ENCODE assay signal across 24 cellular contexts in the genomic region with DNA sequence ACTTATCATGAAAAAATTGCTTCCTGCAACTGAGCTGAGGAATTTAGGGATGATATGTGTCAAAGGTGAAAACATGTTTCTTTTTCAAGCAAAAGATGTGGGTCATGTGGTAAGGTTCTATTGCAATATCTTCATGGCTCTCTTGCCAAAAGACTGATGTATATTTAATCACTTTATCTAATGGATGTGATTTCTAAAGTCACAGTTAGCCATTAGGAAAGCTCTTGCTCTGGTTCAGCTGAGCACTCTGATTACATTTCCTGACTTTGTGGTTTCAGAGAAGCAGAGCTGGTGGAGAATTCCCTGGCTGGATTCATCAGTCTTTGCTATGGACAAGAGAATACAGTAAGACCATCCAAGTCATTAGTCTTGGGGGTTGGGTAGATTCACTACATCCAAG. TPM values are rescaled to one million over a fixed set of nuclear protein-coding genes. Genes with fewer than 3 reads are reported as not detected.
DNase-seq lines count a peak whose midpoint lies in the region; ATAC-seq and TF ChIP-seq lines count a peak whose summit lies in the region.
"Had no signal": no experiment of that assay in that cellular context is flagged by ENCODE, and none has a peak within 500 bp of the region (broad histone marks: within the 10 kb centered on the region; RNA-seq: fewer than 3 reads in every experiment).

No MANE protein-coding gene starts in this region.

- peak overlapping the region; percentile 66 for H2BK5ac ChIP-seq in IMR-90 (ENCODE audit: low read depth, low read length, poor library complexity, severe bottlenecking)

- no peak overlapping the region for H3K14ac ChIP-seq in IMR-90 (replicated peaks; ENCODE audit: low read depth, low read length)

- H3K79me1 ChIP-seq in IMR-90 (ENCODE audit: low read depth in 1 of 2, low read length in 2 of 2), result peaks cover 2 to 19% of the 10 kb centered on the region in 2 experiments; a peak in 3 of 4 replicates

- no peak overlapping the region for H3K9ac ChIP-seq in IMR-90 (ENCODE audit: low read depth, low read length)

- dilution Hi-C loops in IMR-90 (cut with HindIII; ENCODE audit: low sequenced_read_pairs, unreplicated experiment), result no loop called here

- H3K4me1 ChIP-seq in BE2C, result no peaks in the 10 kb centered on the region; the same call in 1 of the 2 replicates
- H3K4me1 ChIP-seq in IMR-90 (ENCODE audit: control insufficient read depth, insufficient read depth, low read length), result peaks cover 1% of the 10 kb centered on the region; the same call in 1 of the 2 replicates
- H3K4me1 ChIP-seq: tibial artery had no signal

- TF ChIP-seq POLR2A in IMR-90 (IDR thresholded peaks at IDR 0.05; ENCODE audit: low read depth, low read length), result no peak

- no peak overlapping the region for H2AFZ ChIP-seq in IMR-90 (replicated peaks; ENCODE audit: low read length, poor library complexity)

- H3K9me3 ChIP-seq in BE2C (no peaks in the 10 kb centered on the region), IMR-90 (ENCODE audit: control insufficient read depth, insufficient read depth, low read length) (no peaks in the 10 kb centered on the region)
- H3K9me3 ChIP-seq: MG63, ovary, tibial artery had no signal

- no peak overlapping the region for H3K4ac ChIP-seq in IMR-90 (ENCODE audit: low read depth, low read length)

- no peak overlapping the region for H3K27ac ChIP-seq in IMR-90 (ENCODE audit: insufficient read depth, low read length)
- H3K27ac ChIP-seq: ovary, tibial artery had no signal

- H4K20me1 ChIP-seq in IMR-90 (ENCODE audit: insufficient read depth, low read length), result no peaks in the 10 kb centered on the region; the same call in 1 of the 2 replicates

- H2AK9ac ChIP-seq in IMR-90 (replicated peaks; ENCODE audit: low read depth, low read length, poor library complexity), result no peak overlapping the region

- DNase-seq in BE2C (peak; percentile 24), IMR-90 (peak; percentile 86), astrocyte of the spinal cord (ENCODE audit: low read depth, low spot score) (peak; percentile 44), glomerular visceral epithelial cell (ENCODE audit: extremely low spot score) (peak; percentile 23), germinal center (ENCODE audit: low spot score) (no peak), G401 (ENCODE audit: low spot score) (no peak)
- DNase-seq: activated CD4-positive, CD25-positive, alpha-beta regulatory T cell; activated naive CD4-positive, alpha-beta T cell; activated T-cell treated with anti-CD3 and anti-CD28 coated beads, Interleukin-2, amount 50 U/mL, for 4 hours; AML-193; amniotic stem cell; caudate nucleus; CD8-positive, alpha-beta memory T cell; DMS79; MG63; natural killer cell; NCI-H1417; NCI-H526; ovary; right cardiac atrium; stimulated activated CD4-positive, alpha-beta T cell treated with anti-CD3 and anti-CD28 coated beads, Interleukin-12 subunit alpha, Interleukin-12 subunit beta, amount 100 ng/mL, for 4 hours; tibial artery had no signal

- H3K4me3 ChIP-seq in BE2C (ENCODE audit: low read depth, low read length) (no peak overlapping the region), IMR-90 (ENCODE audit: insufficient read depth, low read depth, low read length) (no peak overlapping the region), astrocyte of the spinal cord (ENCODE audit: low read depth, low read length) (no peak overlapping the region)
- H3K4me3 ChIP-seq: MG63, ovary, tibial artery had no signal

- POLR2A ChIA-PET in IMR-90 (lab: Charles Lee; ENCODE audit: unreplicated experiment), result no interaction called here

- H4K5ac ChIP-seq in IMR-90 (ENCODE audit: low read depth, low read length), result no peak overlapping the region

- no peak overlapping the region for H4K8ac ChIP-seq in IMR-90 (ENCODE audit: low read depth in 2 of 2, low read length in 2 of 2)

- H2AK5ac ChIP-seq in IMR-90 (ENCODE audit: low read depth, low read length), result no peak overlapping the region

- no peak overlapping the region for H4K91ac ChIP-seq in IMR-90 (ENCODE audit: insufficient read depth, low read depth, low read length)

- H2BK15ac ChIP-seq in IMR-90 (ENCODE audit: low read depth, low read length), result no peak overlapping the region

- peak overlapping the region; percentile 18; the same call in 1 of the 2 replicates for H3K4me2 ChIP-seq in IMR-90 (ENCODE audit: low read depth, low read length)

- in situ Hi-C loops in IMR-90 (cut with MboI; ENCODE audit: low sequenced_read_pairs), result no loop called here
- in situ Hi-C loops in astrocyte of the spinal cord (cut with HindIII; ENCODE audit: low sequenced_read_pairs), result no loop called here
- in situ Hi-C loops in G401 (cut with HindIII; ENCODE audit: low sequenced_read_pairs), result no loop called here

- BruUV-seq in IMR-90 (replicated peaks; lab: Mats Ljungman, UMichigan), result no TSS peak

- no peaks in the 10 kb centered on the region for H3K36me3 ChIP-seq in BE2C
- no peaks in the 10 kb centered on the region for H3K36me3 ChIP-seq in IMR-90 (ENCODE audit: control insufficient read depth, insufficient read depth, low read length)
- H3K36me3 ChIP-seq: MG63, ovary, tibial artery had no signal

- TF ChIP-seq RAD21 in IMR-90 (IDR thresholded peaks at IDR 0.05; ENCODE audit: low read length), result no peak

- no peaks in the 10 kb centered on the region for H3K27me3 ChIP-seq in BE2C
- H3K27me3 ChIP-seq in IMR-90 (ENCODE audit: control insufficient read depth, insufficient read depth, low read length), result no peaks in the 10 kb centered on the region
- H3K27me3 ChIP-seq: MG63, ovary, tibial artery had no signal

- TF ChIP-seq CTCF in BE2C (IDR thresholded peaks at IDR 0.05; ENCODE audit: low read depth, low read length) (no peak), IMR-90 (conservative IDR thresholded peaks at IDR 0.05; ENCODE audit: low read depth, low read length) (no peak), astrocyte of the spinal cord (IDR thresholded peaks at IDR 0.05; ENCODE audit: low read depth, low read length) (no peak)

- peak overlapping the region; percentile 68; the same call in 1 of the 2 replicates for H3K23ac ChIP-seq in IMR-90 (ENCODE audit: low read depth, low read length)

- no peak overlapping the region for H3K18ac ChIP-seq in IMR-90 (ENCODE audit: low read depth, low read length)

- intact Hi-C loops in IMR-90 (cut with micrococcal nuclease), result no loop called here

- H2BK20ac ChIP-seq in IMR-90 (ENCODE audit: low read depth, low read length), result no peak overlapping the region

- no peaks in the 10 kb centered on the region for H3K9me1 ChIP-seq in IMR-90 (ENCODE audit: insufficient read depth, low read length)

- H3K56ac ChIP-seq in IMR-90 (ENCODE audit: extremely low read depth, insufficient read depth, low read length), result no peak overlapping the region

- ATAC-seq in IMR-90 (ENCODE audit: low read depth) (peak; percentile 88), GM18517 (IDR thresholded peaks at IDR 0.05; ENCODE audit: unreplicated experiment) (no peak), GM21529 (IDR thresholded peaks at IDR 0.05; ENCODE audit: unreplicated experiment) (no peak)
- ATAC-seq: activated T-cell treated with anti-CD3 and anti-CD28 coated beads, Interleukin-2, amount 50 U/mL, for 4 hours; natural killer cell; right cardiac atrium had no signal

- no peak overlapping the region; the same call in 1 of the 2 replicates for H2BK120ac ChIP-seq in IMR-90 (ENCODE audit: low read depth, low read length)

- CTCF ChIA-PET in IMR-90 (lab: Yijun Ruan, JAX), result interaction anchor here (0.7 to 2.2 kb wide), 2 partner anchors 10 to 28 kb away, joined by 4 to 11 read pairs; no protein-coding TSS in a partner anchor

TF ChIP-seq in IMR-90, 13 proteins besides CTCF, POLR2A, EP300 and RAD21:
- TF ChIP-seq MXI1 (IDR thresholded peaks at IDR 0.05; ENCODE audit: borderline replicate concordance, low read depth, low read length), result no peak
- peak; percentile 69 for TF ChIP-seq CEBPB (IDR thresholded peaks at IDR 0.05; ENCODE audit: low read depth, low read length)
- peak; percentile 28; the same call in 1 of the 2 replicates for TF ChIP-seq USF2 (IDR thresholded peaks at IDR 0.05; ENCODE audit: low read depth, low read length)
- no peak for TF ChIP-seq SMC3 (IDR thresholded peaks at IDR 0.05; ENCODE audit: low read depth, low read length)
TF ChIP-seq in IMR-90: peak in this region for 2.

RNA-seq across cellular contexts. Expression of gene SCN9A, which starts 24.4 kb away (rescaled TPM):
- polyA plus RNA-seq in BE2C (2012; ENCODE audit: insufficient read depth, insufficient read length, low read depth), result 2.2 TPM
- total RNA-seq in IMR-90 (2012; rRNA removed), result 135 and 179 TPM in 2 replicates
- 33.7 and 40.1 TPM in 2 replicates for polyA plus RNA-seq in IMR-90 (2012; rRNA removed)
- polyA plus RNA-seq in IMR-90 (2012; cell fraction: cytosol; rRNA removed), result 8.0 and 18.0 TPM in 2 replicates
- 10.6 and 92.5 TPM in 2 replicates for polyA plus RNA-seq in IMR-90 (2012; cell fraction: nucleus; rRNA removed; ENCODE audit: low replicate concordance)
- not detected in 2 replicates for total RNA-seq in G401 (2014; rRNA removed; shearing (Covaris generic))
- total RNA-seq: CD8-positive, alpha-beta memory T cell had no signal
- polyA plus RNA-seq: CD8-positive, alpha-beta memory T cell had no signal

Comparison
In these comparisons a context has a peak if more than half of its experiments do, and no peak if none do; other contexts are left out.
1. DNase-seq: peak in BE2C (single experiment), IMR-90 (single experiment), astrocyte of the spinal cord (single experiment) and glomerular visceral epithelial cell (single experiment); none in germinal center (single experiment) and G401 (single experiment).
2. RNA of gene SCN9A, which starts 24.4 kb away (total RNA-seq): 135 to 179 TPM in IMR-90; not detected in G401; every median in the first group is over 100 times any median in the second.